In genomic region chr11:62909107-62909894, GRCh38 we compare ENCODE assay signal across 8 cellular contexts. TPM values are rescaled to one million over a fixed set of nuclear protein-coding genes. Genes with fewer than 3 reads are reported as not detected.
DNase-seq lines count a peak whose midpoint lies in the region; ATAC-seq and TF ChIP-seq lines count a peak whose summit lies in the region.

No MANE protein-coding gene starts in this region.

- TF ChIP-seq CTCF in activated B cell treated with CpG ODN at 0.5 μM for 24 hours (IDR thresholded peaks at IDR 0.05) (no peak), heart right ventricle (IDR thresholded peaks at IDR 0.05) (peak; percentile 17 to 80 (median 67))

- no peaks in the 10 kb centered on the region for H3K9me3 Mint-ChIP-seq in activated B cell treated with CpG ODN at 0.5 μM for 24 hours

- H3K27me3 ChIP-seq in heart right ventricle = no peaks in the 10 kb centered on the region

- 46 to 47% methylated on average over 24 of the region's 24 CpGs for WGBS in heart right ventricle, 2 donors

- no peaks in the 10 kb centered on the region for H3K36me3 ChIP-seq in heart right ventricle

- no peaks in the 10 kb centered on the region for H3K36me3 Mint-ChIP-seq in activated B cell treated with CpG ODN at 0.5 μM for 24 hours (ENCODE audit: low read depth)

- H3K27ac ChIP-seq in heart right ventricle = peak overlapping the region; percentile 35 to 90 (median 60)

- CTCF ChIA-PET in activated B cell treated with CpG ODN at 0.5 μM for 24 hours (lab: Charles Lee) = interaction anchor here (1.2 to 6.8 kb wide), 2 partner anchors 66 to 112 kb away, joined by 7 to 227 read pairs; no protein-coding TSS in a partner anchor

- POLR2A ChIA-PET in activated B cell treated with CpG ODN at 0.5 μM for 24 hours (lab: Charles Lee) = no interaction called here

- peak; percentile 47 for ATAC-seq in activated B cell treated with CpG ODN at 0.5 μM for 24 hours (ENCODE audit: low read depth)
- peak; percentile 65 to 92 (median 81) for ATAC-seq in heart right ventricle
- ATAC-seq in HG02642 (IDR thresholded peaks at IDR 0.05; ENCODE audit: poor library complexity, unreplicated experiment) = no peak

- H3K27ac Mint-ChIP-seq in activated B cell treated with CpG ODN at 0.5 μM for 24 hours = no peak overlapping the region

- no peaks in the 10 kb centered on the region for H3K9me3 ChIP-seq in heart right ventricle

- no peak overlapping the region for H3K4me3 Mint-ChIP-seq in activated B cell treated with CpG ODN at 0.5 μM for 24 hours

- intact Hi-C loops in activated B cell treated with CpG ODN at 0.5 μM for 24 hours (cut with micrococcal nuclease) (loop anchor here (10.0 kb wide), 1 partner anchor 726 kb away; no protein-coding TSS in a partner anchor), heart right ventricle (cut with DNase I) (loop anchor here in 8 of 10 donors (2.0 to 10.0 kb wide), 6 partner anchors 66 to 306 kb away; no protein-coding TSS in a partner anchor)

- peak overlapping the region in 3 of 10 donors; percentile 12 to 39 (median 24) for H3K4me3 ChIP-seq in heart right ventricle

- H3K27me3 Mint-ChIP-seq in activated B cell treated with CpG ODN at 0.5 μM for 24 hours = peaks cover 30% of the 10 kb centered on the region

- DNase-seq in DMS153 treated with DMSO at 0.1 percent for 48 hours (lab: John Stamatoyannopoulos, UW; ENCODE audit: unreplicated experiment) (peak; percentile 17), HuH-7 (ENCODE audit: low spot score) (peak; percentile 82), activated B cell treated with CpG ODN at 0.5 μM for 24 hours (no peak), heart right ventricle (peak; percentile 71 to 80), renal cortical epithelial cell (ENCODE audit: low read depth) (peak; percentile 47), NCI-H2171 (lab: John Stamatoyannopoulos, UW) (no peak), cerebellar nuclear complex (lab: John Stamatoyannopoulos, UW) (no peak)

- peaks cover 4 to 27% (median 17%) of the 10 kb centered on the region in 9 donors for H3K4me1 ChIP-seq in heart right ventricle

- no peaks in the 10 kb centered on the region for H3K4me1 Mint-ChIP-seq in activated B cell treated with CpG ODN at 0.5 μM for 24 hours

RNA-seq across cellular contexts. Expression of gene CHRM1, which starts 11.9 kb away (rescaled TPM):
- total RNA-seq in activated B cell treated with CpG ODN at 0.5 μM for 24 hours (not detected in 2 replicates), heart right ventricle (not detected), renal cortical epithelial cell (not detected in 2 replicates)
- polyA plus RNA-seq in heart right ventricle = not detected

RNA-seq across cellular contexts. Expression of gene SLC3A2, which starts 28.6 kb away (rescaled TPM):
- total RNA-seq in activated B cell treated with CpG ODN at 0.5 μM for 24 hours = 270 and 274 TPM in 2 replicates
- 10 to 100 TPM; 32.0 to 78.4 (median 42.6) TPM for total RNA-seq in heart right ventricle
- polyA plus RNA-seq in heart right ventricle = 100 to 1,000 TPM in 1 of 2 donors, 10 to 100 TPM in 1; 36.2 to 110 TPM
- total RNA-seq in renal cortical epithelial cell = 95.0 and 163 TPM in 2 replicates

Comparison
In these comparisons a context has a peak if more than half of its experiments do, and no peak if none do; other contexts are left out.
1. DNase-seq: peak in DMS153 treated with DMSO at 0.1 percent for 48 hours (single experiment), HuH-7 (single experiment), heart right ventricle (2 of 2) and renal cortical epithelial cell (single experiment); none in activated B cell treated with CpG ODN at 0.5 μM for 24 hours (single experiment), NCI-H2171 (single experiment) and cerebellar nuclear complex (0 of 2).